In genomic region chr16:19846421-19846820, GRCh38 we compare ENCODE assay signal across 20 cellular contexts.
"Had no signal": no experiment of that assay in that cellular context is flagged by ENCODE, and none has a peak within 500 bp of the region (broad histone marks: within the 10 kb centered on the region; RNA-seq: fewer than 3 reads in every experiment).

No MANE protein-coding gene starts in this region.

- DNase-seq: cerebellar nuclear complex; colonic mucosa; dermis blood vessel endothelial cell; esophagus squamous epithelium; foreskin melanocyte; head of caudate nucleus; kidney; left cardiac atrium; left ventricle myocardium inferior; lower lobe of right lung; midbrain; naive B cell; ovary; stimulated activated CD4-positive, alpha-beta T cell treated with anti-CD3 and anti-CD28 coated beads, Interleukin-4, amount 100 ng/mL, for 1 hour; stimulated activated CD8-positive, alpha-beta memory T cell treated with anti-CD3 and anti-CD28 coated beads, Interleukin-4, amount 100 ng/mL, for 48 hours; stimulated activated naive CD8-positive, alpha-beta T cell treated with anti-CD3 and anti-CD28 coated beads, Interleukin-15, Interleukin-2, amounts not matched to agents 100 U/mL and 50 U/mL, for 24 hours; tibial artery had no signal

- ATAC-seq: left cardiac atrium; lower lobe of right lung; right cardiac atrium; stimulated activated effector memory CD8-positive, alpha-beta T cell treated with anti-CD3 and anti-CD28 coated beads, Interleukin-12 subunit alpha, Interleukin-12 subunit beta, amount 100 ng/mL, for 72 hours; stimulated activated naive CD8-positive, alpha-beta T cell treated with anti-CD3 and anti-CD28 coated beads, Interleukin-15, Interleukin-2, amounts not matched to agents 100 U/mL and 50 U/mL, for 24 hours had no signal

- H3K9me3 ChIP-seq: colonic mucosa, esophagus squamous epithelium, left ventricle myocardium inferior, lower lobe of right lung, ovary, tibial artery had no signal

- H3K27ac ChIP-seq: colonic mucosa, esophagus squamous epithelium, hepatocyte, lower lobe of right lung, ovary, tibial artery had no signal

- H3K27me3 ChIP-seq: colonic mucosa, esophagus squamous epithelium, hepatocyte, ovary, tibial artery had no signal

- H2AFZ ChIP-seq: hepatocyte had no signal

- H3K4me1 ChIP-seq: colonic mucosa, lower lobe of right lung, tibial artery had no signal

- H3K4me3 ChIP-seq: colonic mucosa, esophagus squamous epithelium, hepatocyte, left ventricle myocardium inferior, lower lobe of right lung, ovary, tibial artery had no signal

- H3K4me2 ChIP-seq: hepatocyte had no signal

- H3K36me3 ChIP-seq: colonic mucosa, esophagus squamous epithelium, lower lobe of right lung, ovary, tibial artery had no signal
